ENCODE assay signal across 29 cellular contexts in genomic region chr3:134144694-134145093, GRCh38.
DNase-seq lines count a peak whose midpoint lies in the region; ATAC-seq and TF ChIP-seq lines count a peak whose summit lies in the region.
"Had no signal": no experiment of that assay in that cellular context is flagged by ENCODE, and none has a peak within 500 bp of the region (broad histone marks: within the 10 kb centered on the region; RNA-seq: fewer than 3 reads in every experiment).

No MANE protein-coding gene starts in this region.

- CTCF ChIA-PET in MCF 10A (lab: Yijun Ruan, JAX) (interaction anchor here (0.9 to 1.0 kb wide), 2 partner anchors 17 to 218 kb away, joined by 3 read pairs; no protein-coding TSS in a partner anchor), mammary epithelial cell (lab: Charles Lee; ENCODE audit: low non-redundant PET) (no interaction called here)

- no peaks in the 10 kb centered on the region for H3K9me3 ChIP-seq in mammary epithelial cell (replicated peaks; ENCODE audit: insufficient read depth, low read length)
- H3K9me3 ChIP-seq in thyroid gland: no peaks in the 10 kb centered on the region
- H3K9me3 ChIP-seq: right lobe of liver had no signal

- H3K4me1 ChIP-seq in mammary epithelial cell (ENCODE audit: insufficient read depth, low read length) (peaks cover 10% of the 10 kb centered on the region), thyroid gland (no peaks in the 10 kb centered on the region)
- H3K4me1 ChIP-seq: right lobe of liver had no signal

- no peak overlapping the region for H3K4me2 ChIP-seq in mammary epithelial cell (ENCODE audit: insufficient read depth, low read depth, low read length)

- H3K27ac Mint-ChIP-seq in MCF 10A (ENCODE audit: low read depth, unreplicated experiment): peak overlapping the region; percentile 65
- H3K27ac Mint-ChIP-seq in activated T-helper 17 cell treated with anti-CD3 and anti-CD28 coated beads, Interleukin-2, amount 50 U/mL, for 72 hours: peak overlapping the region; percentile 45
- peak overlapping the region; percentile 3 for H3K27ac Mint-ChIP-seq in mesothelial cell of epicardium
- H3K27ac Mint-ChIP-seq: activated B cell treated with CpG ODN at 0.5 μM for 24 hours; activated CD4-positive, alpha-beta T cell treated with anti-CD3 and anti-CD28 coated beads, Interleukin-2, amount 10 ng/mL, durations not matched to agents 7 days and 5 days; activated naive CD8-positive, alpha-beta T cell treated with anti-CD3 and anti-CD28 coated beads, Interleukin-2, amount 50 U/mL, for 24 hours; CD4-positive, alpha-beta T cell; type B pancreatic cell had no signal

- H3K4me3 Mint-ChIP-seq in MCF 10A (ENCODE audit: unreplicated experiment) (no peak overlapping the region), mesothelial cell of epicardium (no peak overlapping the region)
- H3K4me3 Mint-ChIP-seq in activated T-helper 17 cell treated with anti-CD3 and anti-CD28 coated beads, Interleukin-2, amount 50 U/mL, for 72 hours: no peak overlapping the region
- H3K4me3 Mint-ChIP-seq: activated B cell treated with CpG ODN at 0.5 μM for 24 hours; activated CD4-positive, alpha-beta T cell treated with anti-CD3 and anti-CD28 coated beads, Interleukin-2, amount 10 ng/mL, durations not matched to agents 7 days and 5 days; activated naive CD8-positive, alpha-beta T cell treated with anti-CD3 and anti-CD28 coated beads, Interleukin-2, amount 50 U/mL, for 24 hours; activated T-cell treated with anti-CD3 and anti-CD28 coated beads, Interleukin-2, amount 50 U/mL, for 24 hours; CD4-positive, alpha-beta T cell; effector memory CD8-positive, alpha-beta T cell; naive thymus-derived CD8-positive, alpha-beta T cell; type B pancreatic cell had no signal

- no peaks in the 10 kb centered on the region for H4K20me1 ChIP-seq in mammary epithelial cell (ENCODE audit: insufficient read depth, low read length)

- H3K79me2 ChIP-seq in mammary epithelial cell (ENCODE audit: insufficient read depth, low read length): no peaks in the 10 kb centered on the region

- H3K9ac ChIP-seq in mammary epithelial cell (ENCODE audit: insufficient read depth, low read length): no peak overlapping the region

- in situ Hi-C loops in mammary epithelial cell (cut with MboI; ENCODE audit: low sequenced_read_pairs in 2 of 2): no loop called here
- in situ Hi-C loops in ACHN (cut with HindIII; ENCODE audit: low pct_ligation_motif_present, low pct_unique_long_range_greater_than_20kb, low sequenced_read_pairs): no loop called here

- no peaks in the 10 kb centered on the region for H3K27me3 ChIP-seq in mammary epithelial cell (ENCODE audit: insufficient read depth, low read length)
- H3K27me3 ChIP-seq in thyroid gland: no peaks in the 10 kb centered on the region
- H3K27me3 ChIP-seq: left lung, right lobe of liver, spleen had no signal

- H3K36me3 ChIP-seq in mammary epithelial cell (ENCODE audit: insufficient read depth, low read length) (no peaks in the 10 kb centered on the region), thyroid gland (no peaks in the 10 kb centered on the region)
- H3K36me3 ChIP-seq: right lobe of liver had no signal

- dilution Hi-C loops in mammary epithelial cell (cut with HindIII; ENCODE audit: low sequenced_read_pairs): no loop called here

- H3K27ac ChIP-seq in mammary epithelial cell (ENCODE audit: insufficient read depth, low read depth, low read length) (no peak overlapping the region), thyroid gland (peak overlapping the region in 2 of 3 donors; percentile 45 to 56)
- H3K27ac ChIP-seq: right lobe of liver, spleen had no signal

- no peak for TF ChIP-seq POLR2A in thyroid gland (IDR thresholded peaks at IDR 0.05)

- 100% methylated on average over 3 of the region's 3 CpGs for WGBS in mammary epithelial cell (ENCODE audit: low coverage, missing lambda C conversion rate)
- 57 to 61% methylated on average over 3 of the region's 3 CpGs for WGBS in thyroid gland, 2 donors

- intact Hi-C loops in MCF 10A (cut with micrococcal nuclease): no loop called here
- intact Hi-C loops in mammary epithelial cell (cut with micrococcal nuclease): no loop called here
- intact Hi-C loops in thyroid gland (cut with DNase I): no loop called here

- H2AFZ ChIP-seq in mammary epithelial cell (ENCODE audit: low read depth, low read length): no peak overlapping the region

- peaks cover 5% of the 10 kb centered on the region for H3K4me1 Mint-ChIP-seq in MCF 10A (ENCODE audit: insufficient read depth, unreplicated experiment)
- H3K4me1 Mint-ChIP-seq in activated T-helper 17 cell treated with anti-CD3 and anti-CD28 coated beads, Interleukin-2, amount 50 U/mL, for 72 hours: peaks cover 6% of the 10 kb centered on the region
- peaks cover 14% of the 10 kb centered on the region for H3K4me1 Mint-ChIP-seq in mesothelial cell of epicardium
- H3K4me1 Mint-ChIP-seq: activated CD4-positive, alpha-beta T cell treated with anti-CD3 and anti-CD28 coated beads, Interleukin-2, amount 10 ng/mL, durations not matched to agents 7 days and 5 days had no signal

- H3K36me3 Mint-ChIP-seq in MCF 10A (ENCODE audit: insufficient read depth, unreplicated experiment) (peaks cover 6% of the 10 kb centered on the region), mesothelial cell of epicardium (peaks cover 37% of the 10 kb centered on the region)
- H3K36me3 Mint-ChIP-seq in activated T-helper 17 cell treated with anti-CD3 and anti-CD28 coated beads, Interleukin-2, amount 50 U/mL, for 72 hours (ENCODE audit: low read depth): peaks cover 10% of the 10 kb centered on the region

- TF ChIP-seq CTCF in MCF 10A (IDR thresholded peaks at IDR 0.05; ENCODE audit: unreplicated experiment) (no peak), mammary epithelial cell (conservative IDR thresholded peaks at IDR 0.05 in 1 of 2, IDR thresholded peaks at IDR 0.05 in 1 of 2; ENCODE audit: extremely low read depth in 1 of 2, insufficient read depth in 1 of 2, low read depth in 1 of 2, low read length in 2 of 2) (no peak), mesothelial cell of epicardium (IDR thresholded peaks at IDR 0.05; ENCODE audit: unreplicated experiment) (no peak), thyroid gland (IDR thresholded peaks at IDR 0.05) (no peak)

- H3K27me3 Mint-ChIP-seq in MCF 10A (ENCODE audit: insufficient read depth, unreplicated experiment) (no peaks in the 10 kb centered on the region), mesothelial cell of epicardium (ENCODE audit: low read depth) (no peaks in the 10 kb centered on the region)
- H3K27me3 Mint-ChIP-seq in activated T-helper 17 cell treated with anti-CD3 and anti-CD28 coated beads, Interleukin-2, amount 50 U/mL, for 72 hours: no peaks in the 10 kb centered on the region
- H3K27me3 Mint-ChIP-seq: activated B cell treated with CpG ODN at 0.5 μM for 24 hours; activated CD4-positive, alpha-beta T cell treated with anti-CD3 and anti-CD28 coated beads, Interleukin-2, amount 10 ng/mL, durations not matched to agents 7 days and 5 days; activated naive CD8-positive, alpha-beta T cell treated with anti-CD3 and anti-CD28 coated beads, Interleukin-2, amount 50 U/mL, for 24 hours; activated T-cell treated with anti-CD3 and anti-CD28 coated beads, Interleukin-2, amount 50 U/mL, for 24 hours; CD4-positive, alpha-beta T cell; effector memory CD8-positive, alpha-beta T cell; naive thymus-derived CD8-positive, alpha-beta T cell; type B pancreatic cell had no signal

- no peak for DNase-seq in MCF 10A (ENCODE audit: unreplicated experiment)
- DNase-seq in mammary epithelial cell: no peak
- no peak for DNase-seq in mesothelial cell of epicardium (ENCODE audit: low spot score in 2 of 2, unreplicated experiment in 2 of 2)
- no peak for DNase-seq in thyroid gland
- no peak for DNase-seq in ACHN
- DNase-seq in Kasumi-1 (lab: John Stamatoyannopoulos, UW): no peak
- no peak for DNase-seq in SIG-M5 (lab: John Stamatoyannopoulos, UW)
- DNase-seq: activated B cell treated with CpG ODN at 0.5 μM for 24 hours; activated CD4-positive, alpha-beta T cell treated with anti-CD3 and anti-CD28 coated beads, Interleukin-2, amount 10 ng/mL, durations not matched to agents 7 days and 5 days; activated gamma-delta T cell treated with Interleukin-2 at 50 U/mL for 16 hours; activated naive CD8-positive, alpha-beta T cell treated with anti-CD3 and anti-CD28 coated beads, Interleukin-2, amount 50 U/mL, for 24 hours; activated T-cell treated with anti-CD3 and anti-CD28 coated beads, Interleukin-2, amount 50 U/mL, for 24 hours; caudate nucleus; CD4-positive, alpha-beta T cell; effector memory CD8-positive, alpha-beta T cell; GOT3; islet precursor cell; left lung; naive thymus-derived CD8-positive, alpha-beta T cell; NCI-H1048; NCI-H1694 treated with DMSO at 0.1 percent for 48 hours; right lobe of liver; spleen; stimulated activated CD4-positive, alpha-beta T cell treated with anti-CD3 and anti-CD28 coated beads, Interleukin-2, amount 100 ng/mL, for 24 hours; stimulated activated CD8-positive, alpha-beta memory T cell treated with anti-CD3 and anti-CD28 coated beads, Interleukin-4, amount 100 ng/mL, for 48 hours; T-helper 1 cell had no signal

- POLR2A ChIA-PET in MCF 10A (lab: Yijun Ruan, JAX): interaction anchor here (0.9 kb wide), 1 partner anchor 238 kb away, joined by 3 read pairs; no protein-coding TSS in a partner anchor

- ATAC-seq in activated T-helper 17 cell treated with anti-CD3 and anti-CD28 coated beads, Interleukin-2, amount 50 U/mL, for 72 hours (replicated peaks): no peak
- ATAC-seq: activated naive CD8-positive, alpha-beta T cell treated with anti-CD3 and anti-CD28 coated beads, Interleukin-2, amount 50 U/mL, for 24 hours; effector memory CD8-positive, alpha-beta T cell; left lung; naive thymus-derived CD8-positive, alpha-beta T cell had no signal

- H3K4me3 ChIP-seq in mammary epithelial cell (replicated peaks in 1 of 3; ENCODE audit: insufficient read depth in 1 of 3, low read depth in 2 of 3, low read length in 3 of 3): no peak overlapping the region
- no peak overlapping the region for H3K4me3 ChIP-seq in thyroid gland (replicated peaks in 1 of 3)
- H3K4me3 ChIP-seq: coronary artery, left lung, right lobe of liver, spleen had no signal

- peaks cover 16% of the 10 kb centered on the region for H3K9me3 Mint-ChIP-seq in MCF 10A (ENCODE audit: unreplicated experiment)
- peaks cover 5% of the 10 kb centered on the region for H3K9me3 Mint-ChIP-seq in activated T-helper 17 cell treated with anti-CD3 and anti-CD28 coated beads, Interleukin-2, amount 50 U/mL, for 72 hours
- H3K9me3 Mint-ChIP-seq in mesothelial cell of epicardium: peaks cover 22% of the 10 kb centered on the region
- H3K9me3 Mint-ChIP-seq: activated CD4-positive, alpha-beta T cell treated with anti-CD3 and anti-CD28 coated beads, Interleukin-2, amount 10 ng/mL, durations not matched to agents 7 days and 5 days; effector memory CD8-positive, alpha-beta T cell had no signal

- BruUV-seq in MCF 10A (replicated peaks; lab: Mats Ljungman, UMichigan) (no TSS peak), mammary epithelial cell (replicated peaks; lab: Mats Ljungman, UMichigan) (no TSS peak)

Comparison
In these comparisons a context has a peak if more than half of its experiments do, and no peak if none do; other contexts are left out.
1. H3K27ac Mint-ChIP-seq: peak in every context shown above with its lines; median percentile 65 in MCF 10A; 45 in activated T-helper 17 cell treated with anti-CD3 and anti-CD28 coated beads, Interleukin-2, amount 50 U/mL, for 72 hours; 3 in mesothelial cell of epicardium.